In genomic region chr12:80720516-80720915, GRCh38 we compare ENCODE assay signal across 9 cellular contexts. TPM values are rescaled to one million over a fixed set of nuclear protein-coding genes. Genes with fewer than 3 reads are reported as not detected.
"Had no signal": no experiment of that assay in that cellular context is flagged by ENCODE, and none has a peak within 500 bp of the region (broad histone marks: within the 10 kb centered on the region; RNA-seq: fewer than 3 reads in every experiment).

No MANE protein-coding gene starts in this region.

- H3K4me2 ChIP-seq: GM23338 had no signal

- FAIRE-seq: H1, H54, HepG2 had no signal

- H3K36me3 Mint-ChIP-seq: IgD-negative memory B cell had no signal

- H3K4me3 ChIP-seq: GM23338 had no signal

- H2AFZ ChIP-seq: GM23338 had no signal

- ATAC-seq: GM23338, HepG2 had no signal

- DNase-seq: H9, HCEC 1CT, KBM-7 had no signal

- H3K27ac Mint-ChIP-seq: GM23338, H9 had no signal

- H3K4me3 Mint-ChIP-seq: GM23338, H9, IgD-negative memory B cell had no signal

- H3K4me1 Mint-ChIP-seq: IgD-negative memory B cell had no signal

- H3K9me3 Mint-ChIP-seq: GM23338, H9, IgD-negative memory B cell had no signal

RNA-seq across cellular contexts. Expression of gene MYF5, which starts 3.8 kb away (rescaled TPM):
- total RNA-seq: GM23338, H1, H9, HepG2, HT-29 had no signal
- polyA plus RNA-seq: GM23338, HepG2, IgD-negative memory B cell had no signal

RNA-seq across cellular contexts. Expression of gene MYF6, which starts 13.1 kb away (rescaled TPM):
- total RNA-seq: GM23338, H1, H9, HepG2, HT-29 had no signal
- polyA plus RNA-seq: GM23338, HepG2, IgD-negative memory B cell had no signal
